ENCODE assay signal across 15 cellular contexts in the genomic region with DNA sequence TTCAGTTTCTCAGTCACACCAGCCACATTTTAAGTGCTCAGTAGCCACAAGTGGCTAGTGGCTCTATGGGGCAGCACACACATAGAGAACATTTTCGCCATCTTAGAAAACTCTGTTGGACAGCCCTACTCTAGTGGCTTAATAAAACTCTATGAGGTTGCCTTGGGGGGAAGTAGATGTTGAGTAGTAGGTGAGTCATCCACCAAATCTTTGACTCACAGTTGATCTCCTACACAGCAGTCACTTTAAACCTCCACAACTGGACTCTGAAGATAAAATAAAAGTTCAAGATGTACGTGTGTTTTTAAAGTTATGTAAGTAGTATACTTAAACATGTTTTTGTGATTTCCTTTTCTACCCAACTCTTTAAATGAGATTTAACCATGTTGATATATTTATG.
DNase-seq lines count a peak whose midpoint lies in the region; ATAC-seq, FAIRE-seq and TF ChIP-seq lines count a peak whose summit lies in the region.
"Had no signal": no experiment of that assay in that cellular context is flagged by ENCODE, and none has a peak within 500 bp of the region (broad histone marks: within the 10 kb centered on the region; RNA-seq: fewer than 3 reads in every experiment).

No MANE protein-coding gene starts in this region.

- no peaks in the 10 kb centered on the region for H3K27me3 ChIP-seq in foreskin keratinocyte
- H3K27me3 ChIP-seq: BLaER1, SJCRH30, upper lobe of left lung had no signal

- FAIRE-seq in urothelium cell line (lab: Jason Lieb, UNC) = no peak

- peaks cover 13% of the 10 kb centered on the region for H3K4me1 ChIP-seq in foreskin keratinocyte
- H3K4me1 ChIP-seq: lower lobe of right lung, SJCRH30, upper lobe of left lung had no signal

- no peak overlapping the region for H3K27ac ChIP-seq in foreskin keratinocyte
- H3K27ac ChIP-seq: BLaER1, lower lobe of right lung, SJCRH30, upper lobe of left lung had no signal

- peak; percentile 65 for ATAC-seq in stimulated activated naive CD8-positive, alpha-beta T cell treated with anti-CD3 and anti-CD28 coated beads, Interleukin-15, Interleukin-2, amounts not matched to agents 100 U/mL and 50 U/mL, for 24 hours
- ATAC-seq in stimulated activated naive CD8-positive, alpha-beta T cell treated with anti-CD3 and anti-CD28 coated beads, Interleukin-15, amount 100 ng/mL, for 72 hours = no peak
- peak; percentile 100 for ATAC-seq in foreskin keratinocyte
- no peak for ATAC-seq in Right ventricle myocardium superior (ENCODE audit: poor library complexity)

- H3K27ac Mint-ChIP-seq in stimulated activated naive CD8-positive, alpha-beta T cell treated with anti-CD3 and anti-CD28 coated beads, Interleukin-15, amount 100 ng/mL, for 72 hours = no peak overlapping the region

- no peaks in the 10 kb centered on the region for H3K9me3 Mint-ChIP-seq in stimulated activated naive CD8-positive, alpha-beta T cell treated with anti-CD3 and anti-CD28 coated beads, Interleukin-15, amount 100 ng/mL, for 72 hours

- H3K4me1 Mint-ChIP-seq in stimulated activated naive CD8-positive, alpha-beta T cell treated with anti-CD3 and anti-CD28 coated beads, Interleukin-15, amount 100 ng/mL, for 72 hours = no peaks in the 10 kb centered on the region

- DNase-seq in stimulated activated naive CD8-positive, alpha-beta T cell treated with anti-CD3 and anti-CD28 coated beads, Interleukin-15, Interleukin-2, amounts not matched to agents 100 U/mL and 50 U/mL, for 24 hours = no peak
- DNase-seq in stimulated activated naive CD8-positive, alpha-beta T cell treated with anti-CD3 and anti-CD28 coated beads, Interleukin-15, amount 100 ng/mL, for 72 hours = no peak
- DNase-seq in SW480 (ENCODE audit: low spot score) (peak; percentile 8), foreskin keratinocyte (peak; percentile 57 to 74), urothelium cell line (ENCODE audit: low spot score) (peak; percentile 41), hypothalamus (lab: John Stamatoyannopoulos, UW) (no peak), G401 (ENCODE audit: low spot score) (no peak), Right ventricle myocardium superior (no peak)
- DNase-seq: activated T-cell treated with anti-CD3 and anti-CD28 coated beads, Interleukin-2, amount 50 U/mL, for 48 hours; effector CD8-positive, alpha-beta T cell; lower lobe of right lung; stimulated activated CD4-positive, alpha-beta T cell treated with anti-CD3 and anti-CD28 coated beads, Interleukin-1b, Interleukin-23, amount 100 ng/mL, for 48 hours; upper lobe of left lung had no signal

- intact Hi-C loops in Right ventricle myocardium superior (cut with DNase I) = no loop called here

- H3K4me3 Mint-ChIP-seq in stimulated activated naive CD8-positive, alpha-beta T cell treated with anti-CD3 and anti-CD28 coated beads, Interleukin-15, amount 100 ng/mL, for 72 hours = no peak overlapping the region

- TF ChIP-seq CTCF in foreskin keratinocyte (conservative IDR thresholded peaks at IDR 0.05) = no peak

- H3K27me3 Mint-ChIP-seq in stimulated activated naive CD8-positive, alpha-beta T cell treated with anti-CD3 and anti-CD28 coated beads, Interleukin-15, amount 100 ng/mL, for 72 hours = no peaks in the 10 kb centered on the region

- in situ Hi-C loops in G401 (cut with HindIII; ENCODE audit: low sequenced_read_pairs) = no loop called here

Comparison
In these comparisons a context has a peak if more than half of its experiments do, and no peak if none do; other contexts are left out.
1. ATAC-seq: peak in stimulated activated naive CD8-positive, alpha-beta T cell treated with anti-CD3 and anti-CD28 coated beads, Interleukin-15, Interleukin-2, amounts not matched to agents 100 U/mL and 50 U/mL, for 24 hours (single experiment) and foreskin keratinocyte (single experiment); none in stimulated activated naive CD8-positive, alpha-beta T cell treated with anti-CD3 and anti-CD28 coated beads, Interleukin-15, amount 100 ng/mL, for 72 hours (single experiment) and Right ventricle myocardium superior (single experiment).
2. DNase-seq: peak in SW480 (single experiment), foreskin keratinocyte (2 of 2) and urothelium cell line (single experiment); none in stimulated activated naive CD8-positive, alpha-beta T cell treated with anti-CD3 and anti-CD28 coated beads, Interleukin-15, Interleukin-2, amounts not matched to agents 100 U/mL and 50 U/mL, for 24 hours (single experiment), stimulated activated naive CD8-positive, alpha-beta T cell treated with anti-CD3 and anti-CD28 coated beads, Interleukin-15, amount 100 ng/mL, for 72 hours (0 of 2), hypothalamus (0 of 51), G401 (single experiment) and Right ventricle myocardium superior (single experiment).